21 cellular contexts compared by ENCODE assay signal in the genomic region with DNA sequence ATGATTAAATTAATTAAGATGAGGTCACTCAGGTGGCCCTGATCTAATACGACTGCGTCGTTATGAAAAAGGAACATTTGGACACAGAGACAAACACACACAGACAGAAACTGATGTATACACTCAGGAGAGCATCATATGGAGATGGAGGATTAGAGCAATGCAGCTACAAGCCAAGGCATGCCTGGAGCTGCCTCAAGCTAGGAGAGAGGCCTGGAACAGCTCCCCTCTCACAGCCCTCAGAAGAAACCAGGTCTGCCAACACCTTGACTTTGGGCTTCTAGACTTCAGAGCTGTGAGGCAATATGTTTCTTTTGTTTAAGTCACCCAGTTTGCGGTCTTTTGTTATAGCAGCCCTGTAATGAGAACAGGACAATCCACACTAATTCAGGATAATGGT.
DNase-seq lines count a peak whose midpoint lies in the region; ATAC-seq, FAIRE-seq and TF ChIP-seq lines count a peak whose summit lies in the region.
"Had no signal": no experiment of that assay in that cellular context is flagged by ENCODE, and none has a peak within 500 bp of the region (broad histone marks: within the 10 kb centered on the region; RNA-seq: fewer than 3 reads in every experiment).

No MANE protein-coding gene starts in this region.

- no peaks in the 10 kb centered on the region for H4K20me1 ChIP-seq in mammary epithelial cell (ENCODE audit: insufficient read depth, low read length)
- H4K20me1 ChIP-seq: BLaER1 treated with 17β-estradiol and CSF1 and Interleukin-3, amounts not matched to agents 10 nM and 100 nM had no signal

- CTCF ChIA-PET in mammary epithelial cell (lab: Charles Lee; ENCODE audit: low non-redundant PET): interaction anchor here (0.8 kb wide), 1 partner anchor 252 kb away, joined by 13 read pairs; no protein-coding TSS in a partner anchor

- in situ Hi-C loops in mammary epithelial cell (cut with MboI; ENCODE audit: low sequenced_read_pairs in 2 of 2): no loop called here

- BruUV-seq in mammary epithelial cell (replicated peaks; lab: Mats Ljungman, UMichigan): no TSS peak

- whole genome bisulfite sequencing in mammary epithelial cell (ENCODE audit: low coverage, missing lambda C conversion rate): 94% methylated on average over 4 of the region's 4 CpGs

- no peak overlapping the region for H3K27ac ChIP-seq in RWPE2 (ENCODE audit: poor library complexity, severe bottlenecking)
- no peak overlapping the region for H3K27ac ChIP-seq in mammary epithelial cell (ENCODE audit: insufficient read depth, low read depth, low read length)
- H3K27ac ChIP-seq: BLaER1 treated with 17β-estradiol and CSF1 and Interleukin-3, amounts not matched to agents 10 nM and 100 nM had no signal

- DNase-seq in RWPE2 (ENCODE audit: low spot score): no peak
- peak; percentile 82 for DNase-seq in mammary epithelial cell
- DNase-seq in C1 segment of cervical spinal cord (lab: John Stamatoyannopoulos, UW): no peak
- no peak for DNase-seq in left ventricle myocardium superior
- no peak for DNase-seq in D721Med (ENCODE audit: insufficient read length, low spot score)
- DNase-seq: CD4-positive, CD25-positive, alpha-beta regulatory T cell; CD8-positive, alpha-beta memory T cell; COR-L47; DMS153; DMS79; GDM1; GOT3; H7; HFFc6; IMR-90 had no signal

- TF ChIP-seq CTCF in RWPE2 (IDR thresholded peaks at IDR 0.05; ENCODE audit: poor library complexity, severe bottlenecking) (no peak), mammary epithelial cell (conservative IDR thresholded peaks at IDR 0.05 in 1 of 2, IDR thresholded peaks at IDR 0.05 in 1 of 2; ENCODE audit: extremely low read depth in 1 of 2, insufficient read depth in 1 of 2, low read depth in 1 of 2, low read length in 2 of 2) (no peak), D721Med (IDR thresholded peaks at IDR 0.05; ENCODE audit: insufficient read depth, missing control alignments) (no peak)

- H3K27me3 ChIP-seq in RWPE2 (ENCODE audit: insufficient read depth, poor library complexity, severe bottlenecking) (no peaks in the 10 kb centered on the region), mammary epithelial cell (ENCODE audit: insufficient read depth, low read length) (no peaks in the 10 kb centered on the region)
- H3K27me3 ChIP-seq: BLaER1 treated with 17β-estradiol and CSF1 and Interleukin-3, amounts not matched to agents 10 nM and 100 nM had no signal

- no peak overlapping the region for H3K4me3 ChIP-seq in RWPE2 (ENCODE audit: severe bottlenecking)
- no peak overlapping the region for H3K4me3 ChIP-seq in mammary epithelial cell (replicated peaks in 1 of 3; ENCODE audit: insufficient read depth in 1 of 3, low read depth in 2 of 3, low read length in 3 of 3)
- H3K4me3 ChIP-seq: BLaER1 treated with 17β-estradiol and CSF1 and Interleukin-3, amounts not matched to agents 10 nM and 100 nM had no signal

- H3K9me3 ChIP-seq in RWPE2 (ENCODE audit: severe bottlenecking) (no peaks in the 10 kb centered on the region), mammary epithelial cell (replicated peaks; ENCODE audit: insufficient read depth, low read length) (no peaks in the 10 kb centered on the region)

- ATAC-seq in RWPE2 (ENCODE audit: low read depth) (peak; percentile 66), esophagus mucosa (peak; percentile 76), left ventricle myocardium superior (no peak)
- ATAC-seq: HCT116 had no signal

- no peaks in the 10 kb centered on the region for H3K79me2 ChIP-seq in mammary epithelial cell (ENCODE audit: insufficient read depth, low read length)

- no peak overlapping the region for H3K9ac ChIP-seq in mammary epithelial cell (ENCODE audit: insufficient read depth, low read length)
- H3K9ac ChIP-seq: BLaER1 treated with 17β-estradiol and CSF1 and Interleukin-3, amounts not matched to agents 10 nM and 100 nM had no signal

- H3K4me1 ChIP-seq in RWPE2 (ENCODE audit: insufficient read depth, poor library complexity, severe bottlenecking) (no peaks in the 10 kb centered on the region), mammary epithelial cell (ENCODE audit: insufficient read depth, low read length) (peaks cover 25% of the 10 kb centered on the region)

- FAIRE-seq in D721Med (lab: Jason Lieb, UNC): no peak
- FAIRE-seq: GM12892, GM18507, HTR-8/SVneo had no signal

- H3K36me3 ChIP-seq in RWPE2 (ENCODE audit: low read depth): no peaks in the 10 kb centered on the region
- no peaks in the 10 kb centered on the region for H3K36me3 ChIP-seq in mammary epithelial cell (ENCODE audit: insufficient read depth, low read length)
- H3K36me3 ChIP-seq: BLaER1 treated with 17β-estradiol and CSF1 and Interleukin-3, amounts not matched to agents 10 nM and 100 nM had no signal

- intact Hi-C loops in mammary epithelial cell (cut with micrococcal nuclease) (loop anchor here (5.0 kb wide), 1 partner anchor 117 kb away; no protein-coding TSS in a partner anchor), left ventricle myocardium superior (cut with micrococcal nuclease) (no loop called here)

- dilution Hi-C loops in mammary epithelial cell (cut with HindIII; ENCODE audit: low sequenced_read_pairs): no loop called here

- no peak overlapping the region for H3K4me2 ChIP-seq in mammary epithelial cell (ENCODE audit: insufficient read depth, low read depth, low read length)
- H3K4me2 ChIP-seq: BLaER1 treated with 17β-estradiol and CSF1 and Interleukin-3, amounts not matched to agents 10 nM and 100 nM had no signal

- peak overlapping the region; percentile 40 for H2AFZ ChIP-seq in mammary epithelial cell (ENCODE audit: low read depth, low read length)
